32 cellular contexts compared by ENCODE assay signal in genomic region chr1:12734651-12735050, GRCh38. TPM values are rescaled to one million over a fixed set of nuclear protein-coding genes. Genes with fewer than 3 reads are reported as not detected.
"Had no signal": no experiment of that assay in that cellular context is flagged by ENCODE, and none has a peak within 500 bp of the region (broad histone marks: within the 10 kb centered on the region; RNA-seq: fewer than 3 reads in every experiment).

No MANE protein-coding gene starts in this region.

- H3K4me3 ChIP-seq: stomach, suprapubic skin, testis, thoracic aorta, thyroid gland, tibial artery, tibial nerve, transverse colon, upper lobe of left lung, upper lobe of right lung, uterus, vagina had no signal

- ATAC-seq: stimulated activated effector memory CD8-positive, alpha-beta T cell treated with anti-CD3 and anti-CD28 coated beads, Interleukin-12 subunit alpha, Interleukin-12 subunit beta, amount 100 ng/mL, for 72 hours; stimulated activated memory B cell treated with anti-CD40 and anti-IgM and Interleukin-4, amounts not matched to agents 10 μg/mL and 1 μg/mL and 100 μg/mL, for 72 hours; stimulated activated naive B cell treated with anti-CD40 and anti-IgM and Interleukin-4, amounts not matched to agents 10 μg/mL and 1 μg/mL and 100 μg/mL, for 72 hours; stimulated activated naive CD8-positive, alpha-beta T cell treated with anti-CD3 and anti-CD28 coated beads, Interleukin-15, amount 100 ng/mL, for 72 hours; stimulated activated naive CD8-positive, alpha-beta T cell treated with anti-CD3 and anti-CD28 coated beads, Interleukin-15, Interleukin-2, amounts not matched to agents 100 U/mL and 50 U/mL, for 24 hours; upper lobe of right lung had no signal

- H3K9me3 ChIP-seq: testis, thyroid gland, uterus, vagina had no signal

- DNase-seq: stimulated activated CD4-positive, alpha-beta T cell treated with anti-CD3 and anti-CD28 coated beads, Interleukin-2, amount 100 ng/mL, for 48 hours; stimulated activated CD4-positive, alpha-beta T cell treated with anti-CD3 and anti-CD28 coated beads, Interleukin-4, amount 100 ng/mL, for 1 hour; stimulated activated CD4-positive, alpha-beta T cell treated with anti-CD3 and anti-CD28 coated beads, Interleukin-4, amount 100 ng/mL, for 24 hours; stimulated activated CD4-positive, alpha-beta T cell treated with anti-CD3 and anti-CD28 coated beads, Interleukin-4, amount 100 ng/mL, for 4 hours; stimulated activated CD8-positive, alpha-beta memory T cell treated with anti-CD3 and anti-CD28 coated beads, Interleukin-4, amount 100 ng/mL, for 48 hours; stimulated activated naive B cell treated with anti-CD40 and anti-IgM and Interleukin-4, amounts not matched to agents 10 μg/mL and 1 μg/mL and 100 μg/mL, for 72 hours; stimulated activated naive CD4-positive, alpha-beta T cell; stimulated activated naive CD4-positive, alpha-beta T cell treated with Interleukin-2 at 50 U/mL for 16 hours; stimulated activated naive CD8-positive, alpha-beta T cell treated with anti-CD3 and anti-CD28 coated beads, Interleukin-15, amount 100 ng/mL, for 72 hours; stimulated activated naive CD8-positive, alpha-beta T cell treated with anti-CD3 and anti-CD28 coated beads, Interleukin-15, Interleukin-2, amounts not matched to agents 100 U/mL and 50 U/mL, for 24 hours; stomach; substantia nigra; testis; thyroid gland; tibial artery; transverse colon; upper lobe of left lung; upper lobe of right lung; uterus had no signal

- H3K4me1 Mint-ChIP-seq: stimulated activated effector memory CD8-positive, alpha-beta T cell treated with anti-CD3 and anti-CD28 coated beads, Interleukin-12 subunit alpha, Interleukin-12 subunit beta, amount 100 ng/mL, for 72 hours; stimulated activated memory B cell treated with anti-CD40 and anti-IgM and Interleukin-4, amounts not matched to agents 10 μg/mL and 1 μg/mL and 100 μg/mL, for 72 hours; stimulated activated naive B cell treated with anti-CD40 and anti-IgM and Interleukin-4, amounts not matched to agents 10 μg/mL and 1 μg/mL and 100 μg/mL, for 72 hours; stimulated activated naive CD8-positive, alpha-beta T cell treated with anti-CD3 and anti-CD28 coated beads, Interleukin-15, amount 100 ng/mL, for 72 hours had no signal

- H3K4me1 ChIP-seq: stomach, suprapubic skin, testis, thyroid gland, tibial artery, tibial nerve, transverse colon, upper lobe of left lung, upper lobe of right lung, uterus, vagina had no signal

- H3K36me3 ChIP-seq: stomach, suprapubic skin, thoracic aorta, thyroid gland, tibial artery, tibial nerve, transverse colon, upper lobe of left lung, upper lobe of right lung, uterus, vagina had no signal

- H3K27ac Mint-ChIP-seq: stimulated activated effector memory CD8-positive, alpha-beta T cell treated with anti-CD3 and anti-CD28 coated beads, Interleukin-12 subunit alpha, Interleukin-12 subunit beta, amount 100 ng/mL, for 72 hours; stimulated activated memory B cell treated with anti-CD40 and anti-IgM and Interleukin-4, amounts not matched to agents 10 μg/mL and 1 μg/mL and 100 μg/mL, for 72 hours; stimulated activated naive B cell treated with anti-CD40 and anti-IgM and Interleukin-4, amounts not matched to agents 10 μg/mL and 1 μg/mL and 100 μg/mL, for 72 hours; stimulated activated naive CD8-positive, alpha-beta T cell treated with anti-CD3 and anti-CD28 coated beads, Interleukin-15, amount 100 ng/mL, for 72 hours; stimulated activated naive CD8-positive, alpha-beta T cell treated with anti-CD3 and anti-CD28 coated beads, Interleukin-15, Interleukin-2, amounts not matched to agents 100 ng/mL and 50 ng/mL, for 24 hours; type B pancreatic cell had no signal

- H3K27ac ChIP-seq: stomach, suprapubic skin, testis, thoracic aorta, thyroid gland, tibial artery, tibial nerve, transverse colon, upper lobe of left lung, upper lobe of right lung, uterus, vagina had no signal

- FAIRE-seq: urothelium cell line had no signal

- H3K27me3 ChIP-seq: testis, thyroid gland, tibial artery, tibial nerve, upper lobe of left lung, uterus, vagina had no signal

- H3K36me3 Mint-ChIP-seq: stimulated activated effector memory CD8-positive, alpha-beta T cell treated with anti-CD3 and anti-CD28 coated beads, Interleukin-12 subunit alpha, Interleukin-12 subunit beta, amount 100 ng/mL, for 72 hours; stimulated activated memory B cell treated with anti-CD40 and anti-IgM and Interleukin-4, amounts not matched to agents 10 μg/mL and 1 μg/mL and 100 μg/mL, for 72 hours; type B pancreatic cell had no signal

- H3K4me3 Mint-ChIP-seq: stimulated activated effector memory CD8-positive, alpha-beta T cell treated with anti-CD3 and anti-CD28 coated beads, Interleukin-12 subunit alpha, Interleukin-12 subunit beta, amount 100 ng/mL, for 72 hours; stimulated activated memory B cell treated with anti-CD40 and anti-IgM and Interleukin-4, amounts not matched to agents 10 μg/mL and 1 μg/mL and 100 μg/mL, for 72 hours; stimulated activated naive B cell treated with anti-CD40 and anti-IgM and Interleukin-4, amounts not matched to agents 10 μg/mL and 1 μg/mL and 100 μg/mL, for 72 hours; stimulated activated naive CD8-positive, alpha-beta T cell treated with anti-CD3 and anti-CD28 coated beads, Interleukin-15, amount 100 ng/mL, for 72 hours; stimulated activated naive CD8-positive, alpha-beta T cell treated with anti-CD3 and anti-CD28 coated beads, Interleukin-15, Interleukin-2, amounts not matched to agents 100 ng/mL and 50 ng/mL, for 24 hours; type B pancreatic cell had no signal

RNA-seq across cellular contexts. Expression of gene CFAP107, which starts 11.3 kb away (rescaled TPM):
- total RNA-seq: stomach, subcutaneous adipose tissue, temporal lobe, thoracic aorta, thyroid gland, tibial nerve, transverse colon, upper lobe of right lung, ureter, urinary bladder, vagina had no signal
- polyA plus RNA-seq: stomach, urinary bladder had no signal

RNA-seq across cellular contexts. Expression of gene AADACL3, which starts 18.7 kb away (rescaled TPM):
- total RNA-seq: stomach, temporal lobe, testis, thoracic aorta, thyroid gland, tibial nerve, transverse colon, upper lobe of left lung, upper lobe of right lung, ureter, urinary bladder, uterus, vagina had no signal
- polyA plus RNA-seq: stomach, urinary bladder had no signal

RNA-seq across cellular contexts. Expression of gene PRAMEF12, which starts 38.9 kb away (rescaled TPM):
- total RNA-seq: stomach, subcutaneous adipose tissue, suprapubic skin, temporal lobe, thoracic aorta, thyroid gland, tibial nerve, transverse colon, upper lobe of left lung, upper lobe of right lung, ureter, urinary bladder, uterus, vagina had no signal
- polyA plus RNA-seq: stomach, urinary bladder had no signal

RNA-seq across cellular contexts. Expression of gene PRAMEF1, which starts 56.5 kb away (rescaled TPM):
- total RNA-seq: stomach, subcutaneous adipose tissue, suprapubic skin, temporal lobe, testis, thoracic aorta, thyroid gland, tibial nerve, transverse colon, upper lobe of left lung, upper lobe of right lung, ureter, urinary bladder, uterus, vagina had no signal
- polyA plus RNA-seq: stomach, urinary bladder had no signal
